In the genomic region with DNA sequence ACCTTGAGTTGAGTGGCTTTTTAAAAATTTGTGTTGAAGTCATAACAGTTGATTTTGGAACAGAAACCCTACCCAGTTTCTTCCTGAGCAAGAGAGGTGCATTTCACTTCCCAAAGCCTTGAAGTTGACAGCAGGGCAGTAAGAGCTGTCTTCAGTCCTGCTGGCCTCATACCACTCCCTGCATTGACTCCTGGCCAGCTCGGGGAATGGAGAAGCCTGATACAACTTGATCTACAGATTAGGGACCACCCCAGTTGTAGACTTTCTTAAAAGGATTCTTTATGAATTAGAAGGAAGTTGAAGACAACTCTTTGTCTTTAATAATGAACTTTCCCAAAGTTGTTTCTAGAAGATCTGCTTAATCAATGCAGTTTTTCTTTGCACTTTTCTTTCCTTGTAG, we compare ENCODE assay signal across 16 cellular contexts.
DNase-seq lines count a peak whose midpoint lies in the region; ATAC-seq and TF ChIP-seq lines count a peak whose summit lies in the region.
"Had no signal": no experiment of that assay in that cellular context is flagged by ENCODE, and none has a peak within 500 bp of the region (broad histone marks: within the 10 kb centered on the region; RNA-seq: fewer than 3 reads in every experiment).

No MANE protein-coding gene starts in this region.

- H3K9me3 Mint-ChIP-seq in activated naive CD4-positive, alpha-beta T cell treated with anti-CD3 and anti-CD28 coated beads, Interleukin-2, amount 50 U/mL, for 24 hours: no peaks in the 10 kb centered on the region
- no peaks in the 10 kb centered on the region for H3K9me3 Mint-ChIP-seq in activated naive CD4-positive, alpha-beta T cell treated with anti-CD3 and anti-CD28 coated beads, Interleukin-2, amount 50 U/mL, for 72 hours
- no peaks in the 10 kb centered on the region for H3K9me3 Mint-ChIP-seq in activated CD8-positive, alpha-beta T cell treated with anti-CD3 and anti-CD28 coated beads for 36 hours
- H3K9me3 Mint-ChIP-seq: activated T-helper 1 cell treated with anti-CD3 and anti-CD28 coated beads, Interleukin-12 subunit alpha, Interleukin-12 subunit beta, Interleukin-2, Interleukin-4 antibody, amounts not matched to agents 30 ng/mL and 10 ng/mL and 1 ng/mL, durations not matched to agents 14 hours and 24 hours and 36 hours had no signal

- H3K4me3 Mint-ChIP-seq in activated naive CD4-positive, alpha-beta T cell treated with anti-CD3 and anti-CD28 coated beads, Interleukin-2, amount 50 U/mL, for 24 hours: no peak overlapping the region
- H3K4me3 Mint-ChIP-seq in activated CD8-positive, alpha-beta T cell treated with anti-CD3 and anti-CD28 coated beads for 36 hours: no peak overlapping the region
- H3K4me3 Mint-ChIP-seq: activated T-helper 1 cell treated with anti-CD3 and anti-CD28 coated beads, Interleukin-12 subunit alpha, Interleukin-12 subunit beta, Interleukin-2, Interleukin-4 antibody, amounts not matched to agents 30 ng/mL and 10 ng/mL and 1 ng/mL, durations not matched to agents 14 hours and 24 hours and 36 hours; CD14-positive monocyte had no signal

- H3K27me3 ChIP-seq in muscle layer of colon (ENCODE audit: control insufficient read depth in 1 of 2, insufficient read depth in 2 of 2, low read length in 2 of 2) (no peaks in the 10 kb centered on the region), uterus (no peaks in the 10 kb centered on the region)
- H3K27me3 ChIP-seq: tibial nerve had no signal

- no peaks in the 10 kb centered on the region for H3K27me3 Mint-ChIP-seq in activated naive CD4-positive, alpha-beta T cell treated with anti-CD3 and anti-CD28 coated beads, Interleukin-2, amount 50 U/mL, for 24 hours
- no peaks in the 10 kb centered on the region for H3K27me3 Mint-ChIP-seq in activated CD8-positive, alpha-beta T cell treated with anti-CD3 and anti-CD28 coated beads for 36 hours

- intact Hi-C loops in uterus (cut with DNase I; ENCODE audit: low total_unique reads): no loop called here
- intact Hi-C loops in mucosa of descending colon (cut with DNase I, micrococcal nuclease): no loop called here
- intact Hi-C loops in activated CD8-positive, alpha-beta T cell treated with anti-CD3 and anti-CD28 coated beads for 36 hours (cut with micrococcal nuclease): no loop called here

- H3K36me3 ChIP-seq in muscle layer of colon (ENCODE audit: insufficient read depth, low read length) (peaks cover 65% of the 10 kb centered on the region), uterus (no peaks in the 10 kb centered on the region), mucosa of descending colon (ENCODE audit: low read depth) (no peaks in the 10 kb centered on the region)

- no peak for DNase-seq in activated naive CD4-positive, alpha-beta T cell treated with anti-CD3 and anti-CD28 coated beads, Interleukin-2, amount 50 U/mL, for 72 hours (ENCODE audit: low spot score in 2 of 2)
- DNase-seq in choroid plexus epithelial cell (ENCODE audit: low read depth) (peak; percentile 22), uterus (no peak), mucosa of descending colon (no peak)
- DNase-seq in activated CD8-positive, alpha-beta T cell treated with anti-CD3 and anti-CD28 coated beads for 36 hours: no peak
- DNase-seq: 8988T; activated CD4-positive, alpha-beta T cell treated with anti-CD3 and anti-CD28 coated beads, Interleukin-2, amount 50 U/mL, for 48 hours; kidney; midbrain; NCI-H1105 had no signal

- TF ChIP-seq CTCF in choroid plexus epithelial cell (conservative IDR thresholded peaks at IDR 0.05; ENCODE audit: low read depth, low read length): no peak
- TF ChIP-seq CTCF in uterus (IDR thresholded peaks at IDR 0.05): no peak
- TF ChIP-seq CTCF in mucosa of descending colon (IDR thresholded peaks at IDR 0.05): no peak
- TF ChIP-seq CTCF in activated CD8-positive, alpha-beta T cell treated with anti-CD3 and anti-CD28 coated beads for 36 hours (IDR thresholded peaks at IDR 0.05): no peak

- TF ChIP-seq POLR2A in uterus (IDR thresholded peaks at IDR 0.05): no peak

- peak overlapping the region; percentile 8 for H3K27ac Mint-ChIP-seq in activated naive CD4-positive, alpha-beta T cell treated with anti-CD3 and anti-CD28 coated beads, Interleukin-2, amount 50 U/mL, for 24 hours
- no peak overlapping the region for H3K27ac Mint-ChIP-seq in activated naive CD4-positive, alpha-beta T cell treated with anti-CD3 and anti-CD28 coated beads, Interleukin-2, amount 50 U/mL, for 72 hours
- H3K27ac Mint-ChIP-seq in activated CD8-positive, alpha-beta T cell treated with anti-CD3 and anti-CD28 coated beads for 36 hours: no peak overlapping the region
- H3K27ac Mint-ChIP-seq: activated T-helper 1 cell treated with anti-CD3 and anti-CD28 coated beads, Interleukin-12 subunit alpha, Interleukin-12 subunit beta, Interleukin-2, Interleukin-4 antibody, amounts not matched to agents 30 ng/mL and 10 ng/mL and 1 ng/mL, durations not matched to agents 14 hours and 24 hours and 36 hours had no signal

- H3K4me3 ChIP-seq in choroid plexus epithelial cell (ENCODE audit: low read depth, low read length) (no peak overlapping the region), muscle layer of colon (ENCODE audit: low read depth in 1 of 2, low read length in 2 of 2) (no peak overlapping the region), uterus (no peak overlapping the region), mucosa of descending colon (no peak overlapping the region)
- H3K4me3 ChIP-seq: tibial nerve had no signal

- no peaks in the 10 kb centered on the region for H3K4me1 Mint-ChIP-seq in activated naive CD4-positive, alpha-beta T cell treated with anti-CD3 and anti-CD28 coated beads, Interleukin-2, amount 50 U/mL, for 24 hours
- no peaks in the 10 kb centered on the region for H3K4me1 Mint-ChIP-seq in activated CD8-positive, alpha-beta T cell treated with anti-CD3 and anti-CD28 coated beads for 36 hours (ENCODE audit: low read depth)

- POLR2A ChIA-PET in activated CD8-positive, alpha-beta T cell treated with anti-CD3 and anti-CD28 coated beads for 36 hours (lab: Charles Lee): no interaction called here

- CTCF ChIA-PET in activated CD8-positive, alpha-beta T cell treated with anti-CD3 and anti-CD28 coated beads for 36 hours (lab: Charles Lee): no interaction called here

- no peak overlapping the region for H3K9ac ChIP-seq in muscle layer of colon (ENCODE audit: low read length)

- ATAC-seq in activated naive CD4-positive, alpha-beta T cell treated with anti-CD3 and anti-CD28 coated beads, Interleukin-2, amount 50 U/mL, for 72 hours: no peak
- ATAC-seq in mucosa of descending colon (no peak), HG02678 (IDR thresholded peaks at IDR 0.05; ENCODE audit: unreplicated experiment) (no peak)
- no peak for ATAC-seq in activated CD8-positive, alpha-beta T cell treated with anti-CD3 and anti-CD28 coated beads for 36 hours

- H3K9me3 ChIP-seq in muscle layer of colon (ENCODE audit: low read length) (no peaks in the 10 kb centered on the region), uterus (no peaks in the 10 kb centered on the region), mucosa of descending colon (no peaks in the 10 kb centered on the region)
- H3K9me3 ChIP-seq: tibial nerve had no signal

- H3K36me3 Mint-ChIP-seq in activated naive CD4-positive, alpha-beta T cell treated with anti-CD3 and anti-CD28 coated beads, Interleukin-2, amount 50 U/mL, for 24 hours: peaks cover 31% of the 10 kb centered on the region
- peaks cover 4 to 9% of the 10 kb centered on the region in 2 donors for H3K36me3 Mint-ChIP-seq in activated naive CD4-positive, alpha-beta T cell treated with anti-CD3 and anti-CD28 coated beads, Interleukin-2, amount 50 U/mL, for 72 hours
- peaks cover 36% of the 10 kb centered on the region for H3K36me3 Mint-ChIP-seq in activated CD8-positive, alpha-beta T cell treated with anti-CD3 and anti-CD28 coated beads for 36 hours (ENCODE audit: low read depth)

- H3K4me1 ChIP-seq in muscle layer of colon (ENCODE audit: insufficient read depth, low read length): peaks cover 26% of the 10 kb centered on the region
- H3K4me1 ChIP-seq in uterus: no peaks in the 10 kb centered on the region
- H3K4me1 ChIP-seq in mucosa of descending colon (ENCODE audit: low read depth): peaks cover 6% of the 10 kb centered on the region

- H3K27ac ChIP-seq in muscle layer of colon (ENCODE audit: low read depth, low read length): peak overlapping the region; percentile 4
- peak overlapping the region; percentile 9 to 13 for H3K27ac ChIP-seq in uterus
